In the genomic region with DNA sequence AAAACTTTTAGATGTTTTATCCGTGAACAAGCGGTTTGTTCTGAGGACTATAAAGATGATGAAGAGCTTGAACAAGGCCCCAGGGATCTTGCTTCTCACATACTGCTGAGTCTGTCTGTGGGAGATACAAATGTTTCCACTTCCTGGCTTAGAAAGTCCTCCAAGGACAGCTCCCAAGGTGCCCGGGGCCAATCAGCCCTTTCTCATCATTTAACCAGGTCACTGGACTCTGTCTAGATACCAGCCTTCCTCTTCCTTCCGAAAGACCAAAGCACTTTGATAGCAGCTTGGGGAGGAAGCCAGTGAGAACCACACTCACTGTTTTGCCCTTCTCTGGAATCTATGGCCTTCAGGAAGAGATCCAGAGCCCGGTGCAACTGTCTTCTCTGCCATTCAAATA, we compare ENCODE assay signal across 25 cellular contexts.
"Had no signal": no experiment of that assay in that cellular context is flagged by ENCODE, and none has a peak within 500 bp of the region (broad histone marks: within the 10 kb centered on the region; RNA-seq: fewer than 3 reads in every experiment).

No MANE protein-coding gene starts in this region.

- H3K4me3 ChIP-seq: ascending aorta, body of pancreas, SJSA1 had no signal

- H3K27ac Mint-ChIP-seq: activated CD4-positive, alpha-beta memory T cell treated with anti-CD3 and anti-CD28 coated beads for 36 hours; activated naive CD4-positive, alpha-beta T cell treated with anti-CD3 and anti-CD28 coated beads, Interleukin-2, amount 50 U/mL, for 72 hours; activated naive CD8-positive, alpha-beta T cell treated with anti-CD3 and anti-CD28 coated beads, Interleukin-2, amount 50 U/mL, for 24 hours; T-helper 1 cell treated with Interleukin-12 subunit alpha and Interleukin-12 subunit beta and Interleukin-4 antibody, amounts not matched to agents 30 μg/mL and 1 μg/mL, for 36 hours; WTC11 had no signal

- H3K27ac ChIP-seq: ascending aorta, body of pancreas, SJSA1 had no signal

- DNase-seq: activated CD4-positive, alpha-beta memory T cell treated with anti-CD3 and anti-CD28 coated beads for 36 hours; activated CD4-positive, alpha-beta T cell treated with anti-CD3 and anti-CD28 coated beads for 48 hours; activated CD4-positive, CD25-positive, alpha-beta regulatory T cell treated with anti-CD3 and anti-CD28 coated beads, Interleukin-2, amount 50 U/mL, for 72 hours; activated CD8-positive, alpha-beta memory T cell treated with anti-CD3 and anti-CD28 coated beads for 24 hours; activated effector memory CD4-positive, alpha-beta T cell treated with anti-CD3 and anti-CD28 coated beads, Interleukin-2, amount 50 U/mL, for 16 hours; activated naive CD4-positive, alpha-beta T cell treated with Interleukin-2 at 50 U/mL for 16 hours; activated naive CD8-positive, alpha-beta T cell treated with anti-CD3 and anti-CD28 coated beads, Interleukin-2, amount 50 U/mL, for 24 hours; activated T-cell treated with anti-CD3 and anti-CD28 coated beads, Interleukin-2, amount 50 U/mL, for 4 hours; amniotic stem cell; body of pancreas; central memory CD4-positive, alpha-beta T cell; MM.1S; NCI-H1105; NCI-H1436; NCI-H1694 treated with DMSO at 0.1 percent for 48 hours; NCI-H2029 treated with DMSO at 0.1 percent for 48 hours; NCI-H510A treated with DMSO at 0.1 percent for 48 hours; NK-92 treated with Interleukin-12 subunit alpha and Interleukin-12 subunit beta, amount 100 ng/mL, for 24 hours; SHP77; T1000 had no signal

- ATAC-seq: activated naive CD4-positive, alpha-beta T cell treated with anti-CD3 and anti-CD28 coated beads, Interleukin-2, amount 50 U/mL, for 72 hours; activated naive CD8-positive, alpha-beta T cell treated with anti-CD3 and anti-CD28 coated beads, Interleukin-2, amount 50 U/mL, for 24 hours; activated T-cell treated with anti-CD3 and anti-CD28 coated beads, Interleukin-2, amount 50 U/mL, for 4 hours; body of pancreas; WTC11 had no signal

- H3K36me3 ChIP-seq: ascending aorta, SJSA1 had no signal

- H3K27me3 ChIP-seq: ascending aorta, body of pancreas, SJSA1 had no signal

- H3K27me3 Mint-ChIP-seq: activated CD4-positive, alpha-beta memory T cell treated with anti-CD3 and anti-CD28 coated beads for 36 hours had no signal

- H3K36me3 Mint-ChIP-seq: activated CD4-positive, alpha-beta memory T cell treated with anti-CD3 and anti-CD28 coated beads for 36 hours; WTC11 had no signal

- H3K4me3 Mint-ChIP-seq: activated CD4-positive, alpha-beta memory T cell treated with anti-CD3 and anti-CD28 coated beads for 36 hours; activated naive CD8-positive, alpha-beta T cell treated with anti-CD3 and anti-CD28 coated beads, Interleukin-2, amount 50 U/mL, for 24 hours; activated T-cell treated with anti-CD3 and anti-CD28 coated beads, Interleukin-2, amount 50 U/mL, for 4 hours; T-helper 1 cell treated with Interleukin-12 subunit alpha and Interleukin-12 subunit beta and Interleukin-4 antibody, amounts not matched to agents 30 μg/mL and 1 μg/mL, for 36 hours; WTC11 had no signal

- H3K9me3 Mint-ChIP-seq: activated CD4-positive, alpha-beta memory T cell treated with anti-CD3 and anti-CD28 coated beads for 36 hours; activated naive CD4-positive, alpha-beta T cell treated with anti-CD3 and anti-CD28 coated beads, Interleukin-2, amount 50 U/mL, for 72 hours; activated naive CD8-positive, alpha-beta T cell treated with anti-CD3 and anti-CD28 coated beads, Interleukin-2, amount 50 U/mL, for 24 hours; activated T-cell treated with anti-CD3 and anti-CD28 coated beads, Interleukin-2, amount 50 U/mL, for 4 hours; T-helper 1 cell treated with Interleukin-12 subunit alpha and Interleukin-12 subunit beta and Interleukin-4 antibody, amounts not matched to agents 30 μg/mL and 1 μg/mL, for 36 hours; WTC11 had no signal
